Comparison of ENCODE assay signal across 25 cellular contexts in genomic region chr11:87339416-87339815, GRCh38.
"Had no signal": no experiment of that assay in that cellular context is flagged by ENCODE, and none has a peak within 500 bp of the region (broad histone marks: within the 10 kb centered on the region; RNA-seq: fewer than 3 reads in every experiment).

No MANE protein-coding gene starts in this region.

- H3K9me3 ChIP-seq: testis, thyroid gland, upper lobe of right lung had no signal

- H3K4me1 ChIP-seq: stomach, suprapubic skin, testis, thyroid gland, tibial artery, tibial nerve, transverse colon, upper lobe of left lung, upper lobe of right lung, uterus, vagina had no signal

- DNase-seq: stimulated activated CD4-positive, alpha-beta T cell treated with anti-CD3 and anti-CD28 coated beads, Interleukin-2, amount 100 ng/mL, for 48 hours; stimulated activated CD4-positive, alpha-beta T cell treated with anti-CD3 and anti-CD28 coated beads, Interleukin-4, amount 100 ng/mL, for 1 hour; stimulated activated CD4-positive, alpha-beta T cell treated with anti-CD3 and anti-CD28 coated beads, Interleukin-4, amount 100 ng/mL, for 24 hours; stimulated activated CD4-positive, alpha-beta T cell treated with anti-CD3 and anti-CD28 coated beads, Interleukin-4, amount 100 ng/mL, for 4 hours; stimulated activated CD8-positive, alpha-beta memory T cell treated with anti-CD3 and anti-CD28 coated beads, Interleukin-4, amount 100 ng/mL, for 48 hours; stimulated activated naive B cell treated with anti-CD40 and anti-IgM and Interleukin-4, amounts not matched to agents 10 μg/mL and 1 μg/mL and 100 μg/mL, for 72 hours; stimulated activated naive CD4-positive, alpha-beta T cell; stimulated activated naive CD4-positive, alpha-beta T cell treated with Interleukin-2 at 50 U/mL for 16 hours; stimulated activated naive CD8-positive, alpha-beta T cell treated with anti-CD3 and anti-CD28 coated beads, Interleukin-15, amount 100 ng/mL, for 72 hours; stimulated activated naive CD8-positive, alpha-beta T cell treated with anti-CD3 and anti-CD28 coated beads, Interleukin-15, Interleukin-2, amounts not matched to agents 100 U/mL and 50 U/mL, for 24 hours; stomach; substantia nigra; testis; thyroid gland; tibial artery; transverse colon; upper lobe of left lung; upper lobe of right lung; uterus had no signal

- H3K27ac ChIP-seq: stomach, suprapubic skin, testis, thoracic aorta, thyroid gland, tibial artery, tibial nerve, transverse colon, upper lobe of left lung, upper lobe of right lung, uterus, vagina had no signal

- H3K27me3 ChIP-seq: stomach, suprapubic skin, testis, thyroid gland, tibial artery, tibial nerve, transverse colon, upper lobe of left lung, upper lobe of right lung, uterus, vagina had no signal

- H3K4me3 ChIP-seq: stomach, suprapubic skin, testis, thoracic aorta, thyroid gland, tibial artery, tibial nerve, transverse colon, upper lobe of left lung, upper lobe of right lung, uterus, vagina had no signal

- H3K36me3 ChIP-seq: stomach, suprapubic skin, thoracic aorta, thyroid gland, tibial artery, tibial nerve, transverse colon, upper lobe of left lung, upper lobe of right lung, uterus, vagina had no signal

- ATAC-seq: stimulated activated effector memory CD8-positive, alpha-beta T cell treated with anti-CD3 and anti-CD28 coated beads, Interleukin-12 subunit alpha, Interleukin-12 subunit beta, amount 100 ng/mL, for 72 hours; stimulated activated memory B cell treated with anti-CD40 and anti-IgM and Interleukin-4, amounts not matched to agents 10 μg/mL and 1 μg/mL and 100 μg/mL, for 72 hours; stimulated activated naive B cell treated with anti-CD40 and anti-IgM and Interleukin-4, amounts not matched to agents 10 μg/mL and 1 μg/mL and 100 μg/mL, for 72 hours; stimulated activated naive CD8-positive, alpha-beta T cell treated with anti-CD3 and anti-CD28 coated beads, Interleukin-15, amount 100 ng/mL, for 72 hours; stimulated activated naive CD8-positive, alpha-beta T cell treated with anti-CD3 and anti-CD28 coated beads, Interleukin-15, Interleukin-2, amounts not matched to agents 100 U/mL and 50 U/mL, for 24 hours; upper lobe of right lung had no signal
